ENCODE assay signal across 8 cellular contexts in the genomic region with DNA sequence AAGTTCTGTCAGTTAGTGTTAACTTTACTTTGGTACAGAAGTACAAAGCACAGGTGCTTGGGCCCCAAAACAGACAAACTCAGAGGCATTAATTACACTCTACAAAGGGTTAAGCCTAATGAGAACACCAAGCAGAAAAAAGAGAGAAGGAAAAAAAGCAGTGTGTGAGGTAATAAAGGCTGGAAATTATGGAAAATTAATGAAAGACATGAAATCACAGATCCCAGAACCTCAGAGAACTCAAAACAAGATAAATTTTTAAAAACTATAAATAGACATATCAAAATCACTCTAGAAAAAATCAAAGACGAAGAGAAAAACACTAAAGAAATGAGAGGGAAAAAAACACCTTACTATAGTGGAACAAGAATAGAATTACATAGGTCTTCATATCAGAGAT.
"Had no signal": no experiment of that assay in that cellular context is flagged by ENCODE, and none has a peak within 500 bp of the region (broad histone marks: within the 10 kb centered on the region; RNA-seq: fewer than 3 reads in every experiment).

No MANE protein-coding gene starts in this region.

- H3K4me1 ChIP-seq: HAP-1 had no signal

- H3K27ac ChIP-seq: GM23248 had no signal

- DNase-seq: GM23248, GOT3, H7, H9, HCEC 1CT, HFFc6 had no signal

- H3K36me3 ChIP-seq: HAP-1 had no signal

- H3K4me3 ChIP-seq: GM23248, GM23338, HAP-1 had no signal

- H3K9me3 ChIP-seq: HAP-1 had no signal
